14 cellular contexts compared by ENCODE assay signal in the genomic region with DNA sequence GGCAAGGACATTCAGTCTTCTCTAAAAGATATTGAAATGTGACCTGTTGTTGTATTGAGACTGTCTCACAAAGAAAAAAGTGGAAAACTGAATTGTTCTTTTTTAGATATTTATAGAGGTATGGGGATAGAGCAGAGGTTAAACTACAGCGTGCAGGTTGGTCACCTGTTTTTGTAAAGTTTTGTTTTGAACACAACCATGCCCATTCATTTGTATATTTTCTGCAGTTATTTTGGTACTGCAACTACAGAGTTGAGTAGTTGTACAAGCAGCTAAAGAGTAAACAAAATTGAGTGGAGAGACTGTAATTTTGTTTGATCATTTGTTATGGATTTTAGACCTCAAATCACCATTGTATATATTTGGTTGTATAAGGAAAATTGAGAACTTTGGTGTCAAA. TPM values are rescaled to one million over a fixed set of nuclear protein-coding genes. Genes with fewer than 3 reads are reported as not detected.
A peak's percentile ranks its signal among the peaks of the same experiment; 100 is the strongest.
DNase-seq lines count a peak whose midpoint lies in the region; ATAC-seq and TF ChIP-seq lines count a peak whose summit lies in the region.
"Had no signal": no experiment of that assay in that cellular context is flagged by ENCODE, and none has a peak within 500 bp of the region (broad histone marks: within the 10 kb centered on the region; RNA-seq: fewer than 3 reads in every experiment).

No MANE protein-coding gene starts in this region.

- H4K91ac ChIP-seq in trophoblast cell (ENCODE audit: low read depth, low read length) = no peak overlapping the region

- H3K4me1 ChIP-seq in Caco-2 = no peaks in the 10 kb centered on the region
- peaks cover 0 to 4% (median 0%) of the 10 kb centered on the region in 4 donors for H3K4me1 ChIP-seq in tibial artery
- H3K4me1 ChIP-seq in trophoblast cell (ENCODE audit: control insufficient read depth in 1 of 2, insufficient read depth in 2 of 2, low read length in 2 of 2) = no peaks in the 10 kb centered on the region

- no peak overlapping the region for H2AK5ac ChIP-seq in trophoblast cell (ENCODE audit: low read length)

- no peak overlapping the region for H3K18ac ChIP-seq in trophoblast cell (ENCODE audit: low read length)

- no peaks in the 10 kb centered on the region for H3K79me2 ChIP-seq in trophoblast cell (ENCODE audit: control insufficient read depth, insufficient read depth, low read length, poor library complexity)

- CTCF ChIA-PET in Caco-2 (lab: Charles Lee) = no interaction called here

- no peaks in the 10 kb centered on the region for H3K27me3 Mint-ChIP-seq in Caco-2 (ENCODE audit: insufficient read depth, unreplicated experiment)
- H3K27me3 Mint-ChIP-seq: activated naive CD4-positive, alpha-beta T cell treated with anti-CD3 and anti-CD28 coated beads, Interleukin-2, amount 10 ng/mL, durations not matched to agents 7 days and 5 days; dendritic cell treated with granulocyte-macrophage colony-stimulating factor and Interleukin-4, amounts not matched to agents 40 ng/mL and 50 ng/mL, for 4 days had no signal

- peak; percentile 89 for ATAC-seq in GM18873 (IDR thresholded peaks at IDR 0.05; ENCODE audit: low FRiP score, unreplicated experiment)
- ATAC-seq in GM21723 (IDR thresholded peaks at IDR 0.05; ENCODE audit: unreplicated experiment) = peak; percentile 91
- peak; percentile 65 for ATAC-seq in HG03196 (IDR thresholded peaks at IDR 0.05; ENCODE audit: unreplicated experiment)

- H3K4me1 Mint-ChIP-seq in Caco-2 (ENCODE audit: low read depth, unreplicated experiment) = no peaks in the 10 kb centered on the region

- no peak overlapping the region for H3K9ac ChIP-seq in trophoblast cell (ENCODE audit: low read length)

- H3K9me3 Mint-ChIP-seq in Caco-2 (ENCODE audit: unreplicated experiment) = no peaks in the 10 kb centered on the region
- H3K9me3 Mint-ChIP-seq: activated naive CD4-positive, alpha-beta T cell treated with anti-CD3 and anti-CD28 coated beads, Interleukin-2, amount 10 ng/mL, durations not matched to agents 7 days and 5 days; dendritic cell treated with granulocyte-macrophage colony-stimulating factor and Interleukin-4, amounts not matched to agents 40 ng/mL and 50 ng/mL, for 4 days had no signal

- no peak overlapping the region for H4K12ac ChIP-seq in trophoblast cell (ENCODE audit: low read depth, low read length)

- H3K36me3 ChIP-seq in Caco-2 (ENCODE audit: control insufficient read depth, insufficient read depth, low read length) = peaks cover 2% of the 10 kb centered on the region; the same call in 1 of the 2 replicates
- peaks cover 13 to 20% (median 13%) of the 10 kb centered on the region in 3 donors for H3K36me3 ChIP-seq in tibial artery
- peaks cover 8 to 13% of the 10 kb centered on the region in 2 experiments for H3K36me3 ChIP-seq in trophoblast cell (ENCODE audit: control insufficient read depth in 1 of 2, insufficient read depth in 2 of 2, low read length in 2 of 2)

- H3K4me3 ChIP-seq in Caco-2 (ENCODE audit: low read depth, low read length) (no peak overlapping the region), tibial artery (no peak overlapping the region), trophoblast cell (ENCODE audit: low read depth, low read length) (no peak overlapping the region)

- no peak overlapping the region for H3K4me2 ChIP-seq in trophoblast cell (ENCODE audit: low read length)

- TF ChIP-seq CTCF in Caco-2 (IDR thresholded peaks at IDR 0.05; ENCODE audit: insufficient read depth in 1 of 2, low read depth in 1 of 2, low read length in 1 of 2, severe bottlenecking in 1 of 2, unreplicated experiment in 1 of 2) (no peak), tibial artery (IDR thresholded peaks at IDR 0.05) (no peak)

- intact Hi-C loops in Caco-2 (cut with micrococcal nuclease; ENCODE audit: unreplicated experiment) = no loop called here
- intact Hi-C loops in tibial artery (cut with DNase I; ENCODE audit: low total_unique reads) = no loop called here

- peaks cover 80% of the 10 kb centered on the region for H3K36me3 Mint-ChIP-seq in Caco-2 (ENCODE audit: insufficient read depth, unreplicated experiment)

- H2BK12ac ChIP-seq in trophoblast cell (ENCODE audit: low read length) = no peak overlapping the region

- no peak for DNase-seq in Caco-2
- no peak for DNase-seq in stimulated activated CD4-positive, alpha-beta T cell treated with anti-CD3 and anti-CD28 coated beads, Interleukin-4, amount 100 ng/mL, for 4 hours
- DNase-seq in tibial artery = no peak
- no peak for DNase-seq in trophoblast cell
- DNase-seq in NCI-H2171 treated with DMSO at 0.1 percent for 48 hours (lab: John Stamatoyannopoulos, UW) = no peak
- DNase-seq: activated naive CD4-positive, alpha-beta T cell treated with anti-CD3 and anti-CD28 coated beads, Interleukin-2, amount 10 ng/mL, durations not matched to agents 7 days and 5 days; H7; KBM-7; posterior cingulate gyrus; RPMI8226 had no signal

- no peaks in the 10 kb centered on the region for H3K9me3 ChIP-seq in Caco-2
- no peaks in the 10 kb centered on the region for H3K9me3 ChIP-seq in tibial artery
- no peaks in the 10 kb centered on the region for H3K9me3 ChIP-seq in trophoblast cell (ENCODE audit: insufficient read depth, low read depth, low read length)

- WGBS in trophoblast cell (ENCODE audit: extremely low coverage, insufficient coverage, insufficient read length) = no CpG with 5 or more reads among the region's 1 CpG

- H3K27ac ChIP-seq in tibial artery (no peak overlapping the region), trophoblast cell (ENCODE audit: low read depth, low read length) (no peak overlapping the region)

- no peak overlapping the region for H3K23ac ChIP-seq in trophoblast cell (ENCODE audit: low read length)

- H2BK5ac ChIP-seq in trophoblast cell (ENCODE audit: low read depth, low read length, poor library complexity) = no peak overlapping the region

- no peak overlapping the region for H2BK120ac ChIP-seq in trophoblast cell (ENCODE audit: insufficient read depth, low read length, poor library complexity)

- H3K27ac Mint-ChIP-seq in Caco-2 (ENCODE audit: unreplicated experiment) = peak overlapping the region; percentile 50
- H3K27ac Mint-ChIP-seq: activated naive CD4-positive, alpha-beta T cell treated with anti-CD3 and anti-CD28 coated beads, Interleukin-2, amount 10 ng/mL, durations not matched to agents 7 days and 5 days; dendritic cell treated with granulocyte-macrophage colony-stimulating factor and Interleukin-4, amounts not matched to agents 40 ng/mL and 50 ng/mL, for 4 days had no signal

- no peak overlapping the region for H4K8ac ChIP-seq in trophoblast cell (ENCODE audit: low read depth, low read length)

- no peaks in the 10 kb centered on the region for H3K79me1 ChIP-seq in trophoblast cell (ENCODE audit: low read length)

- no TSS peak for BruUV-seq in Caco-2 (replicated peaks; lab: Mats Ljungman, UMichigan)

- no peak overlapping the region for H3K4ac ChIP-seq in trophoblast cell (ENCODE audit: low read depth, low read length)

- no peaks in the 10 kb centered on the region for H3K27me3 ChIP-seq in Caco-2 (replicated peaks; ENCODE audit: control insufficient read depth, insufficient read depth, low read length)
- H3K27me3 ChIP-seq in tibial artery = no peaks in the 10 kb centered on the region
- no peaks in the 10 kb centered on the region for H3K27me3 ChIP-seq in trophoblast cell (ENCODE audit: insufficient read depth, low read length)

- H3K4me3 Mint-ChIP-seq in Caco-2 (ENCODE audit: unreplicated experiment) = no peak overlapping the region
- H3K4me3 Mint-ChIP-seq: activated naive CD4-positive, alpha-beta T cell treated with anti-CD3 and anti-CD28 coated beads, Interleukin-2, amount 10 ng/mL, durations not matched to agents 7 days and 5 days; dendritic cell treated with granulocyte-macrophage colony-stimulating factor and Interleukin-4, amounts not matched to agents 40 ng/mL and 50 ng/mL, for 4 days had no signal

- POLR2A ChIA-PET in Caco-2 (lab: Charles Lee) = no interaction called here

- H3K14ac ChIP-seq in trophoblast cell (ENCODE audit: low read length) = no peak overlapping the region

- no peak overlapping the region for H2AFZ ChIP-seq in trophoblast cell (ENCODE audit: insufficient read depth, low read length, poor library complexity)

RNA-seq across cellular contexts. Expression of a gene that starts 11.3 kb away (rescaled TPM):
- total RNA-seq in Caco-2 (2022) = 68.3 and 75.5 TPM in 2 replicates
- polyA plus RNA-seq in trophoblast cell (2013) = 18.9 and 20.8 TPM in 2 replicates

RNA-seq across cellular contexts. Expression of a gene that starts 46.1 kb away (rescaled TPM):
- 81.3 and 82.0 TPM in 2 replicates for total RNA-seq in Caco-2 (2022)
- 77.6 and 79.3 TPM in 2 replicates for polyA plus RNA-seq in trophoblast cell (2013)
